25 cellular contexts compared by ENCODE assay signal in genomic region chr7:30987936-30988335, GRCh38. TPM values are rescaled to one million over a fixed set of nuclear protein-coding genes. Genes with fewer than 3 reads are reported as not detected.
DNase-seq lines count a peak whose midpoint lies in the region; ATAC-seq and TF ChIP-seq lines count a peak whose summit lies in the region.
"Had no signal": no experiment of that assay in that cellular context is flagged by ENCODE, and none has a peak within 500 bp of the region (broad histone marks: within the 10 kb centered on the region; RNA-seq: fewer than 3 reads in every experiment).

No MANE protein-coding gene starts in this region.

- WGBS in SK-N-SH (ENCODE audit: low lambda C conversion rate), result 51% methylated on average over 5 of the region's 5 CpGs

- H3K9me3 ChIP-seq in SK-N-SH (no peaks in the 10 kb centered on the region), neural progenitor cell (ENCODE audit: low read depth) (no peaks in the 10 kb centered on the region)
- H3K9me3 ChIP-seq: MG63 had no signal

- no peak for ATAC-seq in SK-N-SH treated with all-trans-retinoic acid at 6 μM for 48 hours
- ATAC-seq in GM23338, result no peak
- no peak for ATAC-seq in GM19452 (IDR thresholded peaks at IDR 0.05; ENCODE audit: unreplicated experiment)
- ATAC-seq: K562 had no signal

- TF ChIP-seq EP300 in SK-N-SH (IDR thresholded peaks at IDR 0.05; ENCODE audit: borderline replicate concordance in 1 of 2, low read depth in 1 of 2, low read length in 1 of 2), result no peak

- CTCF ChIA-PET in SK-N-SH (lab: Yijun Ruan, JAX), result interaction anchor here (1.3 to 31.8 kb wide), 6 partner anchors 9 to 146 kb away, joined by 4 to 1191 read pairs (median 114); partner anchors contain the start of gene ADCYAP1R1

- no peaks in the 10 kb centered on the region for H4K20me1 ChIP-seq in SK-N-SH (ENCODE audit: insufficient read depth)
- no peaks in the 10 kb centered on the region for H4K20me1 ChIP-seq in GM23338 (replicated peaks; ENCODE audit: insufficient read depth)
- peaks cover 47% of the 10 kb centered on the region for H4K20me1 ChIP-seq in neural progenitor cell (ENCODE audit: low read depth)

- H3K27me3 ChIP-seq in SK-N-SH (ENCODE audit: insufficient read depth), result no peaks in the 10 kb centered on the region
- H3K27me3 ChIP-seq in GM23338 (ENCODE audit: insufficient read depth), result peaks cover 8% of the 10 kb centered on the region
- peaks cover 78% of the 10 kb centered on the region for H3K27me3 ChIP-seq in neural progenitor cell
- H3K27me3 ChIP-seq: MG63 had no signal

- H3K36me3 ChIP-seq in SK-N-SH (replicated peaks in 1 of 2; ENCODE audit: control insufficient read depth in 1 of 2, insufficient read depth in 2 of 2, low read length in 1 of 2) (no peaks in the 10 kb centered on the region), GM23338 (ENCODE audit: insufficient read depth) (no peaks in the 10 kb centered on the region), neural progenitor cell (no peaks in the 10 kb centered on the region)
- H3K36me3 ChIP-seq: MG63 had no signal

- H3K27me3 Mint-ChIP-seq in GM23338 (ENCODE audit: insufficient read depth, low read depth, poor library complexity) (peaks cover 28% of the 10 kb centered on the region), neural progenitor cell (ENCODE audit: insufficient read depth, low read depth) (peaks cover 6% of the 10 kb centered on the region)

- POLR2A ChIA-PET in SK-N-SH (lab: Yijun Ruan, JAX), result no interaction called here

- TF ChIP-seq RAD21 in SK-N-SH (IDR thresholded peaks at IDR 0.05; ENCODE audit: low read length), result no peak

- DNase-seq in SK-N-SH, result peak; percentile 45
- DNase-seq in GM23338 (ENCODE audit: low spot score), result no peak
- DNase-seq in caudate nucleus (lab: John Stamatoyannopoulos, UW), result no peak
- no peak for DNase-seq in neural progenitor cell (ENCODE audit: low spot score)
- no peak for DNase-seq in activated CD8-positive, alpha-beta memory T cell treated with anti-CD3 and anti-CD28 coated beads for 24 hours
- DNase-seq in DMS153 treated with DMSO at 0.1 percent for 48 hours (lab: John Stamatoyannopoulos, UW; ENCODE audit: unreplicated experiment), result no peak
- DNase-seq: 8988T; AML-193; CD8-positive, alpha-beta memory T cell; EL; GF-D8; MG63; NCI-H2081 treated with DMSO at 0.1 percent for 48 hours; NCI-H524 treated with DMSO at 0.1 percent for 48 hours; SIG-M5 had no signal

- H3K9me2 ChIP-seq in SK-N-SH, result no peaks in the 10 kb centered on the region
- no peaks in the 10 kb centered on the region for H3K9me2 ChIP-seq in GM23338 (ENCODE audit: insufficient read depth)

- H3K79me2 ChIP-seq in SK-N-SH (ENCODE audit: insufficient read depth) (no peaks in the 10 kb centered on the region), GM23338 (replicated peaks; ENCODE audit: insufficient read depth) (no peaks in the 10 kb centered on the region), neural progenitor cell (ENCODE audit: low read depth) (no peaks in the 10 kb centered on the region)

- TF ChIP-seq CTCF in SK-N-SH (IDR thresholded peaks at IDR 0.05), result no peak
- TF ChIP-seq CTCF in GM23338 (conservative IDR thresholded peaks at IDR 0.05; ENCODE audit: low read depth in 2 of 2), result no peak
- no peak for TF ChIP-seq CTCF in neural progenitor cell (IDR thresholded peaks at IDR 0.05)

- peak overlapping the region; percentile 7; the same call in 1 of the 3 replicates for H3K4me3 Mint-ChIP-seq in GM23338
- no peak overlapping the region for H3K4me3 Mint-ChIP-seq in neural progenitor cell
- H3K4me3 Mint-ChIP-seq: CD8-positive, alpha-beta memory T cell had no signal

- H3K4me1 ChIP-seq in SK-N-SH (ENCODE audit: control insufficient read depth in 1 of 2, insufficient read depth in 2 of 2, low read depth in 1 of 2, low read length in 1 of 2) (peaks cover 0 to 11% of the 10 kb centered on the region in 2 experiments; a peak in 1 of 4 replicates), GM23338 (ENCODE audit: insufficient read depth) (peaks cover 49% of the 10 kb centered on the region), neural progenitor cell (peaks cover 35% of the 10 kb centered on the region)

- H3K9ac ChIP-seq in SK-N-SH (no peak overlapping the region), neural progenitor cell (no peak overlapping the region)

- no peak overlapping the region for H3K4me3 ChIP-seq in SK-N-SH (ENCODE audit: low read depth in 2 of 2, low read length in 1 of 2)
- H3K4me3 ChIP-seq in GM23338, result no peak overlapping the region
- no peak overlapping the region for H3K4me3 ChIP-seq in neural progenitor cell
- H3K4me3 ChIP-seq: K562, MG63 had no signal

- H3K4me2 ChIP-seq in SK-N-SH (no peak overlapping the region), GM23338 (peak overlapping the region; percentile 38; the same call in 1 of the 2 replicates), neural progenitor cell (no peak overlapping the region)

- H3K27ac Mint-ChIP-seq in GM23338 (no peak overlapping the region), neural progenitor cell (peak overlapping the region; percentile 81)

- H3K4me1 Mint-ChIP-seq in GM23338 (peaks cover 66% of the 10 kb centered on the region), neural progenitor cell (peaks cover 86% of the 10 kb centered on the region)

- H3K9me3 Mint-ChIP-seq in GM23338, result no peaks in the 10 kb centered on the region; the same call in 2 of the 3 replicates
- no peaks in the 10 kb centered on the region for H3K9me3 Mint-ChIP-seq in neural progenitor cell

- H3K36me3 Mint-ChIP-seq in GM23338 (ENCODE audit: low read depth) (peaks cover 2% of the 10 kb centered on the region; the same call in 2 of the 3 replicates), neural progenitor cell (no peaks in the 10 kb centered on the region)
- H3K36me3 Mint-ChIP-seq: CD8-positive, alpha-beta memory T cell had no signal

- H3K27ac ChIP-seq in SK-N-SH (ENCODE audit: low read depth in 2 of 2, low read length in 1 of 2) (no peak overlapping the region), GM23338 (ENCODE audit: low read depth) (no peak overlapping the region), caudate nucleus (ENCODE audit: low read depth, low read length) (peak overlapping the region; percentile 36), neural progenitor cell (no peak overlapping the region)
- H3K27ac ChIP-seq: HL-60 had no signal

- H3F3A ChIP-seq in SK-N-SH (replicated peaks; ENCODE audit: insufficient read depth), result no peaks in the 10 kb centered on the region
- H3F3A ChIP-seq in GM23338 (replicated peaks; ENCODE audit: low read depth), result 0 out of 2 replicates have a peak, but pooled peaks cover 2% of the 10 kb centered on the region
- no peaks in the 10 kb centered on the region for H3F3A ChIP-seq in neural progenitor cell (ENCODE audit: low read depth)

- H2AFZ ChIP-seq in SK-N-SH (ENCODE audit: low read depth) (no peak overlapping the region), GM23338 (no peak overlapping the region), neural progenitor cell (replicated peaks) (no peak overlapping the region)

TF ChIP-seq in SK-N-SH, 30 proteins besides CTCF, POLR2A, EP300 and RAD21 (continues in another document):
- no peak for TF ChIP-seq FOXM1 (IDR thresholded peaks at IDR 0.05; ENCODE audit: low read depth)
- no peak for TF ChIP-seq FOXJ3 (CRISPR knock-in tag; IDR thresholded peaks at IDR 0.05)
- no peak for TF ChIP-seq EZH2phosphoT487 (IDR thresholded peaks at IDR 0.05; ENCODE audit: borderline replicate concordance, low read depth)
- no peak for TF ChIP-seq SMC3 (IDR thresholded peaks at IDR 0.05; ENCODE audit: low read depth, low read length)
- no peak for TF ChIP-seq TCF12 (IDR thresholded peaks at IDR 0.05)
- TF ChIP-seq RXRA (IDR thresholded peaks at IDR 0.05; ENCODE audit: borderline replicate concordance, low read depth), result no peak
- no peak for TF ChIP-seq RCOR1 (IDR thresholded peaks at IDR 0.05; ENCODE audit: low read length)

TF ChIP-seq in SK-N-SH treated with all-trans-retinoic acid at 6 μM for 48 hours, 23 proteins besides CTCF, POLR2A, EP300 and RAD21 (continues in another document):
- no peak for TF ChIP-seq OSR1 (CRISPR knock-in tag; IDR thresholded peaks at IDR 0.05)
- no peak for TF ChIP-seq BACH2 (CRISPR knock-in tag; IDR thresholded peaks at IDR 0.05; ENCODE audit: borderline replicate concordance)
- no peak for TF ChIP-seq ARNTL (CRISPR knock-in tag; IDR thresholded peaks at IDR 0.05; ENCODE audit: borderline replicate concordance, low read depth)

TF ChIP-seq in GM23338, 12 proteins besides CTCF, POLR2A, EP300 and RAD21 (continues in another document):
- TF ChIP-seq ZNF331 (CRISPR knock-in tag; IDR thresholded peaks at IDR 0.05; ENCODE audit: low read depth) (no peak), ZNF114 (CRISPR knock-in tag; IDR thresholded peaks at IDR 0.05) (no peak), POLR2AphosphoS5 (IDR thresholded peaks at IDR 0.05; ENCODE audit: low read depth) (no peak), EZH2 (IDR thresholded peaks at IDR 0.05; ENCODE audit: low read depth, unreplicated experiment) (no peak), CREB1 (CRISPR knock-in tag; IDR thresholded peaks at IDR 0.05; ENCODE audit: low read depth) (no peak)

RNA-seq across cellular contexts. Expression of gene GHRHR, which starts 24.2 kb away (rescaled TPM):
- polyA plus RNA-seq in SK-N-SH (2012; rRNA removed) (not detected in 2 replicates), GM23338 (2016; fragmentation: Nextera tagmentation; extraction: Ambion mirVana) (0.64 and 2.2 TPM in 2 replicates)
- polyA plus RNA-seq in SK-N-SH (2012; cell fraction: cytosol; rRNA removed), result not detected in 2 replicates
- not detected in 2 replicates for polyA plus RNA-seq in SK-N-SH (2012; cell fraction: nucleus; rRNA removed)
- total RNA-seq in GM23338 (2014; rRNA removed; shearing (Covaris generic)), result not detected in 2 replicates
- not detected in 2 replicates for total RNA-seq in neural progenitor cell (ENCODE audit: low replicate concordance)
- total RNA-seq: Calu3; CD8-positive, alpha-beta memory T cell; HepG2; HT-29; K562; LHCN-M2; OCI-LY7 had no signal
- polyA plus RNA-seq: AG04450; CD8-positive, alpha-beta memory T cell; HepG2; K562 had no signal
